Comparison of ENCODE assay signal across 8 cellular contexts in the genomic region with DNA sequence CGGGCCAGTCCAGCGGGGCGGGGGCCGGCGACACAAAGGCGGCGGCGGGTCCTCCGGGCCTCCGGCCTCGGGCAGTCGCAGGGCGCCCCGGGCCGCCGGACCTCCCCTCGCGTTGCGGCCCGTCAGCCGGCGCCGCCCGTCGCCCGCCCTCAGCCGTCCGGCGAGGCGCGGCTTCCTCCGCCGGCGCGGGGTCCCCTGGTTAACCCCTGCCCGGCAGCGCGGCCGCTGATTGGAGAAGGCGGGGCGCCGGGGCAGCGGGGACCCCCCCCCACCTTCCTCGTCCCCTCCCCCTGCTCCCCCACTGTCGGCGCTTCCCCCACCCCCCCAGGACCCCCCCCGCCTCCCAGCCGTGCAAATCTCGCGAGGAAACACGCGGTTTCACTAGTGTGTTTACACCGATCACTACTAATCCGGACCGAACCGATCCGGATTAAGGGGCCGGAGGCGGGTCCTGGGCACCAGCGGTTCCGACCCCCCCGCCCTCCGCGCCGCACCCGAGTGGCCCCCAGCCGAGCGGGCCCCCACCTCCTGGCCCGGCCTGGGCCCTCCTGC. TPM values are rescaled to one million over a fixed set of nuclear protein-coding genes. Genes with fewer than 3 reads are reported as not detected.
A peak's percentile ranks its signal among the peaks of the same experiment; 100 is the strongest.
DNase-seq lines count a peak whose midpoint lies in the region; ATAC-seq and TF ChIP-seq lines count a peak whose summit lies in the region.
"Not testable (repeated sequence)": the region's sequence is repeated elsewhere in the genome, so short reads cannot be mapped to it uniquely, and the experiment has no call there.

A gene (plus strand): TSS at position 402 of the 552 bp plus-strand sequence. CDS start 2,301 bp downstream, outside the sequence.

- H3K9me3 Mint-ChIP-seq in progenitor cell of endocrine pancreas (ENCODE audit: low read depth); type B pancreatic cell: not testable (repeated sequence)

- H3K27ac Mint-ChIP-seq in progenitor cell of endocrine pancreas (peak within 1 kb of the TSS; percentile 99), type B pancreatic cell (peak within 1 kb of the TSS; percentile 96)

- H3K27ac ChIP-seq in angular gyrus (ENCODE audit: low read depth, low read length): peak within 1 kb of the TSS; percentile 40

- H3K4me1 Mint-ChIP-seq in progenitor cell of endocrine pancreas (ENCODE audit: low read depth) (peaks cover 17% of the 10 kb centered on the region), type B pancreatic cell (ENCODE audit: unreplicated experiment) (peaks cover 23% of the 10 kb centered on the region)

- ATAC-seq in HG02852 (IDR thresholded peaks at IDR 0.05; ENCODE audit: unreplicated experiment): peak; percentile 71
- ATAC-seq in left ventricle myocardium superior: peak; percentile 88

- DNase-seq in GM13977 (ENCODE audit: low spot score) (peak; percentile 98), NCI-H1694 (lab: John Stamatoyannopoulos, UW) (peak; percentile 23), T-helper 9 cell (peak; percentile 63), left ventricle myocardium superior (peak; percentile 90), progenitor cell of endocrine pancreas (ENCODE audit: low spot score, unreplicated experiment) (peak; percentile 74), type B pancreatic cell (ENCODE audit: extremely low spot score, unreplicated experiment) (peak; percentile 88)

- peaks cover 12% of the 10 kb centered on the region for H3K36me3 Mint-ChIP-seq in progenitor cell of endocrine pancreas (ENCODE audit: insufficient read depth)
- not testable (repeated sequence) for H3K36me3 Mint-ChIP-seq in type B pancreatic cell

- not testable (repeated sequence) for H3K27me3 Mint-ChIP-seq in progenitor cell of endocrine pancreas, type B pancreatic cell

- in situ Hi-C loops in GM13977 (cut with MboI; ENCODE audit: low pct_unique_long_range_greater_than_20kb, low sequenced_read_pairs, unreplicated experiment): not testable (repeated sequence)

- intact Hi-C loops in left ventricle myocardium superior (cut with micrococcal nuclease): not testable (repeated sequence)

- peak within 1 kb of the TSS; percentile 92 for H3K4me3 Mint-ChIP-seq in progenitor cell of endocrine pancreas (ENCODE audit: low read depth)
- peak within 1 kb of the TSS; percentile 94 for H3K4me3 Mint-ChIP-seq in type B pancreatic cell

- TF ChIP-seq CTCF in GM13977 (IDR thresholded peaks at IDR 0.05; ENCODE audit: extremely low read depth, insufficient read depth, missing control alignments); progenitor cell of endocrine pancreas (IDR thresholded peaks at IDR 0.05; ENCODE audit: unreplicated experiment); type B pancreatic cell (conservative IDR thresholded peaks at IDR 0.05): not testable (repeated sequence)

RNA-seq across cellular contexts. Expression of the gene that starts here (rescaled TPM):
- total RNA-seq in left ventricle myocardium superior (29.5 TPM), progenitor cell of endocrine pancreas (62.1 and 70.1 TPM in 2 replicates), type B pancreatic cell (ENCODE audit: low replicate concordance) (38.1 and 53.4 TPM in 2 replicates)

Comparison
In these comparisons a context has a peak if more than half of its experiments do, and no peak if none do; other contexts are left out.
1. Peak in every context shown above with its lines: DNase-seq, ATAC-seq and H3K27ac ChIP-seq.
2. DNase-seq: peak in every context shown above with its lines; median percentile 98 in GM13977; 90 in left ventricle myocardium superior; 88 in type B pancreatic cell; 74 in progenitor cell of endocrine pancreas; 63 in T-helper 9 cell; 23 in NCI-H1694.